8 cellular contexts compared by ENCODE assay signal in the genomic region with DNA sequence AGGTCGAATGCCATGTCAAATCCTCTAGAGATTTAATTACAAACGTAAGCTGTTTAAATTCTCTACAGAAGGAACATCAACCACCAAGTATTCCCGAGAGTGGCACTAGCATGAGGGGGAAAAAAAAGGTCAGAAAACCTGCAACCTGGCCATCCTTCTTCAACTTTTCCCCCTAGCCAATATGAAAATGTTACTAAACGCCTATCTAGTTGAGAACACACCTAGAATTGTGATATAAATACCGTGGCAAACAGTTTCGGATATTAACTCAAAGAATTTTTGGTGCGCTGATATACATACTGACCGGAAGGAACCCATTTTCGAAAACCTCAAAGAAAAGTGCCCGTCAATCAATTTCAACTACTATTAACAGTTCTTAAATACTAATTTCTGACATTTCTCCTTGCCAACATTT. TPM values are rescaled to one million over a fixed set of nuclear protein-coding genes. Genes with fewer than 3 reads are reported as not detected.
A peak's percentile ranks its signal among the peaks of the same experiment; 100 is the strongest.
DNase-seq lines count a peak whose midpoint lies in the region; ATAC-seq and TF ChIP-seq lines count a peak whose summit lies in the region.

No MANE protein-coding gene starts in this region.

- H3K4me1 Mint-ChIP-seq in activated naive CD4-positive, alpha-beta T cell treated with anti-CD3 and anti-CD28 coated beads for 36 hours (ENCODE audit: low read depth), result peaks cover 44% of the 10 kb centered on the region
- H3K4me1 Mint-ChIP-seq in activated naive CD8-positive, alpha-beta T cell treated with anti-CD3 and anti-CD28 coated beads for 36 hours, result peaks cover 44% of the 10 kb centered on the region

- ATAC-seq in GM18868 (IDR thresholded peaks at IDR 0.05; ENCODE audit: unreplicated experiment), result no peak

- H3K9me3 Mint-ChIP-seq in activated naive CD4-positive, alpha-beta T cell treated with anti-CD3 and anti-CD28 coated beads for 36 hours, result no peaks in the 10 kb centered on the region
- no peaks in the 10 kb centered on the region for H3K9me3 Mint-ChIP-seq in activated naive CD8-positive, alpha-beta T cell treated with anti-CD3 and anti-CD28 coated beads for 36 hours

- H3K27me3 ChIP-seq in kidney epithelial cell (ENCODE audit: control insufficient read depth, insufficient read depth, low read length) (no peaks in the 10 kb centered on the region), transverse colon (no peaks in the 10 kb centered on the region)

- intact Hi-C loops in activated naive CD4-positive, alpha-beta T cell treated with anti-CD3 and anti-CD28 coated beads for 36 hours (cut with micrococcal nuclease), result loop anchor here (5.0 kb wide), 4 partner anchors 805 to 1740 kb away; partner anchors contain the start of genes LRP10 and PIP4P1
- intact Hi-C loops in transverse colon (cut with DNase I; ENCODE audit: low total_unique reads), result no loop called here

- no peaks in the 10 kb centered on the region for H3K27me3 Mint-ChIP-seq in activated naive CD4-positive, alpha-beta T cell treated with anti-CD3 and anti-CD28 coated beads for 36 hours (ENCODE audit: low read depth)
- no peaks in the 10 kb centered on the region for H3K27me3 Mint-ChIP-seq in activated naive CD8-positive, alpha-beta T cell treated with anti-CD3 and anti-CD28 coated beads for 36 hours

- H3K9me3 ChIP-seq in transverse colon, result no peaks in the 10 kb centered on the region

- H3K4me3 ChIP-seq in kidney epithelial cell (ENCODE audit: low read depth, low read length), result peak overlapping the region; percentile 100
- H3K4me3 ChIP-seq in transverse colon, result peak overlapping the region in 3 of 4 donors; percentile 61 to 94 (median 81)

- no peak for TF ChIP-seq EP300 in transverse colon (IDR thresholded peaks at IDR 0.05; ENCODE audit: low read depth)

- no peak for DNase-seq in activated naive CD4-positive, alpha-beta T cell treated with anti-CD3 and anti-CD28 coated beads for 36 hours
- no peak for DNase-seq in activated naive CD4-positive, alpha-beta T cell (lab: John Stamatoyannopoulos, UW)
- DNase-seq in activated naive CD8-positive, alpha-beta T cell treated with anti-CD3 and anti-CD28 coated beads for 36 hours, result no peak
- DNase-seq in kidney epithelial cell (ENCODE audit: low read depth), result no peak
- DNase-seq in transverse colon, result no peak
- no peak for DNase-seq in DMS53 treated with DMSO at 0.1 percent for 48 hours (lab: John Stamatoyannopoulos, UW; ENCODE audit: unreplicated experiment)
- DNase-seq in stimulated activated CD4-positive, alpha-beta T cell treated with anti-CD3 and anti-CD28 coated beads, Interleukin-4, amount 100 ng/mL, for 4 hours, result no peak

- H3K4me1 ChIP-seq in transverse colon, result peaks cover 30 to 63% (median 44%) of the 10 kb centered on the region in 4 donors

- peak overlapping the region; percentile 96 to 99 (median 96) for H3K27ac ChIP-seq in transverse colon

- H3K36me3 ChIP-seq in kidney epithelial cell (ENCODE audit: control insufficient read depth, insufficient read depth, low read length), result peaks cover 1% of the 10 kb centered on the region
- peaks cover 0 to 16% (median 8%) of the 10 kb centered on the region in 4 donors for H3K36me3 ChIP-seq in transverse colon

- CTCF ChIA-PET in activated naive CD4-positive, alpha-beta T cell treated with anti-CD3 and anti-CD28 coated beads for 36 hours (lab: Charles Lee), result interaction anchor here (0.6 kb wide), 1 partner anchor 162 kb away, joined by 3 read pairs; no protein-coding TSS in a partner anchor

- no peak for TF ChIP-seq POLR2A in transverse colon (IDR thresholded peaks at IDR 0.05)

- H3K27ac Mint-ChIP-seq in activated naive CD4-positive, alpha-beta T cell treated with anti-CD3 and anti-CD28 coated beads for 36 hours, result peak overlapping the region; percentile 100
- H3K27ac Mint-ChIP-seq in activated naive CD8-positive, alpha-beta T cell treated with anti-CD3 and anti-CD28 coated beads for 36 hours, result peak overlapping the region; percentile 100

- H3K4me3 Mint-ChIP-seq in activated naive CD4-positive, alpha-beta T cell treated with anti-CD3 and anti-CD28 coated beads for 36 hours, result peak overlapping the region; percentile 100
- H3K4me3 Mint-ChIP-seq in activated naive CD8-positive, alpha-beta T cell treated with anti-CD3 and anti-CD28 coated beads for 36 hours, result peak overlapping the region; percentile 100

- in situ Hi-C loops in transverse colon (cut with MboI; ENCODE audit: low pct_ligation_motif_present in 1 of 4, low pct_unique_long_range_greater_than_20kb in 1 of 4, low sequenced_read_pairs in 3 of 4), result no loop called here

- WGBS in transverse colon (ENCODE audit: low coverage in 1 of 2), 2 donors, result 4 to 5% methylated on average over 9 to 10 of the region's 10 CpGs

- TF ChIP-seq CTCF in kidney epithelial cell (IDR thresholded peaks at IDR 0.05; ENCODE audit: insufficient read depth, low read length, poor library complexity, severe bottlenecking), result no peak
- no peak for TF ChIP-seq CTCF in transverse colon (IDR thresholded peaks at IDR 0.05)

- peaks cover 65% of the 10 kb centered on the region for H3K36me3 Mint-ChIP-seq in activated naive CD4-positive, alpha-beta T cell treated with anti-CD3 and anti-CD28 coated beads for 36 hours (ENCODE audit: low read depth)
- H3K36me3 Mint-ChIP-seq in activated naive CD8-positive, alpha-beta T cell treated with anti-CD3 and anti-CD28 coated beads for 36 hours, result peaks cover 66% of the 10 kb centered on the region

RNA-seq across cellular contexts. Expression of gene HNRNPC, which starts 1.8 kb away (rescaled TPM):
- total RNA-seq in activated naive CD4-positive, alpha-beta T cell treated with anti-CD3 and anti-CD28 coated beads for 36 hours, result 1,000 to 10,000 TPM; 1,252 to 1,377 TPM
- 1,000 to 10,000 TPM; 1,256 to 1,302 TPM for total RNA-seq in activated naive CD8-positive, alpha-beta T cell treated with anti-CD3 and anti-CD28 coated beads for 36 hours
- total RNA-seq in kidney epithelial cell, result 723 and 773 TPM in 2 replicates
- 100 to 1,000 TPM; 192 to 343 (median 212) TPM for total RNA-seq in transverse colon

RNA-seq across cellular contexts. Expression of gene RPGRIP1, which starts 12.4 kb away (rescaled TPM):
- not detected for total RNA-seq in activated naive CD4-positive, alpha-beta T cell treated with anti-CD3 and anti-CD28 coated beads for 36 hours
- total RNA-seq in activated naive CD8-positive, alpha-beta T cell treated with anti-CD3 and anti-CD28 coated beads for 36 hours, result under 1 TPM; 0.08 to 0.22 TPM
- not detected in 2 replicates for total RNA-seq in kidney epithelial cell
- under 1 TPM in 2 of 4 donors, not detected in 2; 0.27 to 0.48 TPM for total RNA-seq in transverse colon
